Comparison of ENCODE assay signal across 1 cellular context in genomic region chr6:52305948-52306767, GRCh38.
TF ChIP-seq lines count a peak whose summit lies in the region.

No MANE protein-coding gene starts in this region.

TF ChIP-seq in WTC11, 78 proteins besides CTCF, POLR2A, EP300 and RAD21 (continued from another document):
- TF ChIP-seq PRDM15 (CRISPR knock-in tag; IDR thresholded peaks at IDR 0.05) (no peak), HMGA2 (CRISPR knock-in tag; IDR thresholded peaks at IDR 0.05) (no peak), ZSCAN18 (CRISPR knock-in tag; IDR thresholded peaks at IDR 0.05) (no peak)
